Comparison of ENCODE assay signal across 19 cellular contexts in the genomic region with DNA sequence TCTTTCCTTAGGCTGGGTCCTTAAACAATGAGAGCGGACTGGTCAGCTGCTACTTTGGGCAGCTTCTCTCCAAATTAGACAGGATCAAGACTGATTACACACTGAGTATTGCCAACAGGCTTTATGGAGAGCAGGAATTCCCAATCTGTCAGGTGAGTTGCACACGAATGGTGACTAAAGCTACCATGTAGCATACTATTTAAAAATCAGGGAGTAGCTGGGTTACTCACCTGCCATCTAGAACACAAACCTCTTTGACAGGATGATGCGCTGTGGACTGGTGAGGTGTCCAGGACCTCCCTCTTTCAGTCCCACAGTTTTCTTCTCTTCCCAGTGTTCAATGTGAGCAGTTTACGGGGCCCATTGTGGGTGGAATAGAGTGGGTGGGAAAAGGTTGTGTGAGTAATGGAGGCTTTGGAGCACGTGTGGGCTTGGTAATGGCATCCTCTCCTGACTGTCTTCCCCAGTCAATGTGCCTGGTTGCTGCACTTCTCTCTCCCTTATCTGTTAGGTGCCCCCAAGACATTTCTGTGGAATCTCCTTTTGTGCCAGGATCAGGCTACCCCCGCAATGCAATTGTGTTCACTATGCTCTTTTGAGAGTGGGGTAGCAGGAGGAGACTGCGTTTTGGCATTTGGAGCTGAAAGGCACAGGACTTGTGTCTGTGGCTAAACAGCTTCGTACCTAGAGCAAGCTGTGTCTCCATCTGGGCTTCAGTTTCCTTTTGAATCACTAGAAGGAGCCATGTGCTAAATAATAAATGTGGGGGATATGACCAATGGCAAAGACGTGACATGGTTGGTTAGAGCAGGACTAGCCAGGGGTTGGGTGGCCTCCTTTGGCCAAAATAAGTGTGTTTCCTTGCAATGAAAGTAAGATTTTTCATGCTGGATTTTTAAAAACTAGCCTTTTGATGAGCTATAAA. TPM values are rescaled to one million over a fixed set of nuclear protein-coding genes. Genes with fewer than 3 reads are reported as not detected.
DNase-seq lines count a peak whose midpoint lies in the region; ATAC-seq, FAIRE-seq and TF ChIP-seq lines count a peak whose summit lies in the region.
"Had no signal": no experiment of that assay in that cellular context is flagged by ENCODE, and none has a peak within 500 bp of the region (broad histone marks: within the 10 kb centered on the region; RNA-seq: fewer than 3 reads in every experiment).

No MANE protein-coding gene starts in this region.

- DNase-seq in bronchial epithelial cell (ENCODE audit: low read depth) (peak; percentile 61), hepatic stellate cell (ENCODE audit: low spot score) (no peak), A673 (ENCODE audit: low spot score) (no peak), PC-3 (no peak), NCI-H446 treated with DMSO at 0.1 percent for 48 hours (lab: John Stamatoyannopoulos, UW) (no peak)
- DNase-seq: CD8-positive, alpha-beta memory T cell; KG1; NCI-H1105 treated with DMSO at 0.1 percent for 48 hours; NCI-H187; NCI-H446; PC-9; T1000 had no signal

- no peak overlapping the region for H3K9ac ChIP-seq in PC-3 (ENCODE audit: low read length)
- H3K9ac ChIP-seq: BLaER1 had no signal

- ATAC-seq in GM18511 (IDR thresholded peaks at IDR 0.05; ENCODE audit: unreplicated experiment) = peak; percentile 45
- peak; percentile 66 for ATAC-seq in GM21526 (IDR thresholded peaks at IDR 0.05; ENCODE audit: low FRiP score, unreplicated experiment)
- peak; percentile 37 for ATAC-seq in HG03469 (IDR thresholded peaks at IDR 0.05; ENCODE audit: unreplicated experiment)
- no peak for ATAC-seq in PC-3

- POLR2A ChIA-PET in A673 (lab: Charles Lee; ENCODE audit: low non-redundant PET) = no interaction called here
- POLR2A ChIA-PET in PC-3 (lab: Charles Lee; ENCODE audit: unreplicated experiment) = no interaction called here

- TF ChIP-seq CTCF in bronchial epithelial cell (IDR thresholded peaks at IDR 0.05; ENCODE audit: insufficient read depth, low read length, severe bottlenecking) = no peak
- no peak for TF ChIP-seq CTCF in A673 (conservative IDR thresholded peaks at IDR 0.05; ENCODE audit: low read depth, low read length)
- TF ChIP-seq CTCF in PC-3 (conservative IDR thresholded peaks at IDR 0.05; ENCODE audit: low read depth, low read length) = no peak

- H3K36me3 ChIP-seq in bronchial epithelial cell (ENCODE audit: control insufficient read depth, insufficient read depth, low read length) = no peaks in the 10 kb centered on the region
- no peaks in the 10 kb centered on the region for H3K36me3 ChIP-seq in A673 (ENCODE audit: insufficient read depth, low read length, poor library complexity, severe bottlenecking)
- no peaks in the 10 kb centered on the region for H3K36me3 ChIP-seq in PC-3 (ENCODE audit: low read depth, low read length)
- H3K36me3 ChIP-seq: BLaER1 had no signal

- H3K4me1 ChIP-seq in A673 (ENCODE audit: insufficient read depth, low read length, poor library complexity, severe bottlenecking) (no peaks in the 10 kb centered on the region), PC-3 (ENCODE audit: insufficient read depth, low read length) (no peaks in the 10 kb centered on the region)

- no peaks in the 10 kb centered on the region for H4K20me1 ChIP-seq in PC-3 (ENCODE audit: low read length)
- H4K20me1 ChIP-seq: BLaER1 had no signal

- intact Hi-C loops in A673 (cut with micrococcal nuclease; ENCODE audit: unreplicated experiment) = no loop called here
- intact Hi-C loops in PC-3 (cut with micrococcal nuclease) = no loop called here

- no peaks in the 10 kb centered on the region for H3K9me2 ChIP-seq in PC-3 (replicated peaks; ENCODE audit: low read length)

- BruUV-seq in A673 (replicated peaks; lab: Mats Ljungman, UMichigan) (no TSS peak), PC-3 (replicated peaks; lab: Mats Ljungman, UMichigan) (no TSS peak)

- H2AFZ ChIP-seq in PC-3 (ENCODE audit: low read length) = no peak overlapping the region
- H2AFZ ChIP-seq: PC-9 had no signal

- no peak overlapping the region for H3K4me2 ChIP-seq in PC-3 (ENCODE audit: low read length)
- H3K4me2 ChIP-seq: BLaER1, PC-9 had no signal

- H3F3A ChIP-seq in PC-3 (ENCODE audit: low read length, unreplicated experiment) = no peaks in the 10 kb centered on the region

- H3K27me3 ChIP-seq in bronchial epithelial cell (ENCODE audit: control insufficient read depth, insufficient read depth, low read length) (no peaks in the 10 kb centered on the region), A673 (replicated peaks; ENCODE audit: insufficient read depth, low read depth, low read length, poor library complexity) (no peaks in the 10 kb centered on the region), PC-3 (ENCODE audit: low read length) (no peaks in the 10 kb centered on the region)
- H3K27me3 ChIP-seq: BLaER1 had no signal

- H3K4me3 ChIP-seq in bronchial epithelial cell (ENCODE audit: low read depth, low read length) = no peak overlapping the region
- no peak overlapping the region for H3K4me3 ChIP-seq in A673 (ENCODE audit: low read depth, low read length, poor library complexity, severe bottlenecking)
- no peak overlapping the region for H3K4me3 ChIP-seq in PC-3 (ENCODE audit: low read length)
- H3K4me3 ChIP-seq: BLaER1, PC-9 had no signal

- H3K27ac ChIP-seq in A673 (ENCODE audit: low read depth, low read length, poor library complexity, severe bottlenecking) (no peak overlapping the region), PC-3 (ENCODE audit: low read length) (no peak overlapping the region)
- H3K27ac ChIP-seq: BLaER1, PC-9 had no signal

- H3K9me3 ChIP-seq in A673 (ENCODE audit: low read depth, low read length, poor library complexity, severe bottlenecking) (no peaks in the 10 kb centered on the region), PC-3 (ENCODE audit: low read length) (no peaks in the 10 kb centered on the region)

- no peaks in the 10 kb centered on the region for H3K79me2 ChIP-seq in PC-3 (ENCODE audit: low read length)

- FAIRE-seq in bronchial epithelial cell (lab: Jason Lieb, UNC) = peak; percentile 36
- FAIRE-seq: H1 had no signal

- CTCF ChIA-PET in A673 (lab: Charles Lee) (no interaction called here), PC-3 (lab: Charles Lee) (interaction anchor here (1.0 kb wide), 1 partner anchor 182 kb away, joined by 4 read pairs; no protein-coding TSS in a partner anchor)

RNA-seq across cellular contexts. Expression of a gene that starts 17.7 kb away (rescaled TPM):
- total RNA-seq in bronchial epithelial cell (0.53 and 1.4 TPM in 2 replicates), A673 (2021) (not detected in 2 replicates), PC-3 (2014; rRNA removed) (not detected in 2 replicates)
- total RNA-seq: CD8-positive, alpha-beta memory T cell; H1; M059J; PC-9; SK-MEL-5 had no signal

RNA-seq across cellular contexts. Expression of a gene that starts 27.3 kb away (rescaled TPM):
- total RNA-seq in bronchial epithelial cell (8.2 and 48.0 TPM in 2 replicates), A673 (2021) (0.49 and 0.50 TPM in 2 replicates), PC-3 (2014; rRNA removed) (not detected in 2 replicates)
- total RNA-seq: CD8-positive, alpha-beta memory T cell; H1; M059J; PC-9; SK-MEL-5 had no signal
